Comparison of ENCODE assay signal across 21 cellular contexts in the genomic region with DNA sequence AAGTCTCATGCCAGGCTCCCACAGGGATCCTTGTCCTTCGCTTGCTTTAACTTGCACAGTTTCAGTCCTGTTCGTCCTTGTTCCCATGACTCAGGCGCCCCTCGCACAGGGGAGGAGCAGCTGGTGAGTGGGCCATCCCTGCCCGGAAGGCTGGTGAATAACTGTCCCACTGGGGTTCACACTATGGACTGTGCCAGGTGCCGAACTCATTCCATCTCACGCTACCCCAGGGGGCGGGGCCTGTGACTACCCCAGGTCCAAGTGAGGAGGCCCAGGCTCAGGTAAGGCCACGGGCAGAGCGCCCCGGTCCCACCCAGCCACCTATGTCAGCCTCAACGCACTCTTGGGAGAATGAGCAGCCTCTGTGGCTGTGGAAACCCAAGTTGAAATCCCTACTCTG. TPM values are rescaled to one million over a fixed set of nuclear protein-coding genes. Genes with fewer than 3 reads are reported as not detected.
DNase-seq lines count a peak whose midpoint lies in the region; ATAC-seq and TF ChIP-seq lines count a peak whose summit lies in the region.
"Had no signal": no experiment of that assay in that cellular context is flagged by ENCODE, and none has a peak within 500 bp of the region (broad histone marks: within the 10 kb centered on the region; RNA-seq: fewer than 3 reads in every experiment).

No MANE protein-coding gene starts in this region.

- POLR2A ChIA-PET in RWPE1 (lab: Yijun Ruan, JAX; ENCODE audit: low non-redundant PET): no interaction called here

- no peaks in the 10 kb centered on the region for H3K9me3 ChIP-seq in esophagus (ENCODE audit: control insufficient read depth in 2 of 2, insufficient read depth in 1 of 2, low read depth in 1 of 2, low read length in 1 of 2)
- H3K9me3 ChIP-seq: gastrocnemius medialis, psoas muscle, vagina had no signal

- H3K27ac ChIP-seq in RWPE1 (peak overlapping the region; percentile 96), esophagus (ENCODE audit: low read depth in 2 of 2, low read length in 1 of 2) (peak overlapping the region; percentile 11 to 62)
- H3K27ac ChIP-seq: gastrocnemius medialis, psoas muscle, vagina had no signal

- DNase-seq in Daoy (ENCODE audit: low read depth) (peak; percentile 87), RWPE1 (ENCODE audit: low spot score) (no peak), sciatic nerve (ENCODE audit: low spot score) (no peak), NCI-H146 treated with DMSO at 0.1 percent for 48 hours (lab: John Stamatoyannopoulos, UW; ENCODE audit: unreplicated experiment) (no peak), KG1 (lab: John Stamatoyannopoulos, UW) (no peak), cerebellar nuclear complex (lab: John Stamatoyannopoulos, UW) (no peak)
- no peak for DNase-seq in activated effector memory CD4-positive, alpha-beta T cell treated with anti-CD3 and anti-CD28 coated beads, Interleukin-2, amount 50 U/mL, for 16 hours
- DNase-seq: activated CD4-positive, alpha-beta T cell treated with anti-CD3 and anti-CD28 coated beads, Interleukin-2, amount 50 U/mL, for 1 hour; activated naive CD4-positive, alpha-beta T cell treated with anti-CD3 and anti-CD28 coated beads, Interleukin-2, amount 50 U/mL, for 16 hours; activated T-cell treated with anti-CD3 and anti-CD28 coated beads for 4 hours; caudate nucleus; effector CD4-positive, alpha-beta T cell; gastrocnemius medialis; H9; naive thymus-derived CD4-positive, alpha-beta T cell; NCI-H524 treated with DMSO at 0.1 percent for 48 hours; psoas muscle; stimulated activated CD4-positive, alpha-beta T cell treated with anti-CD3 and anti-CD28 coated beads, Interleukin-15, amount 100 ng/mL, for 24 hours; stimulated activated naive CD8-positive, alpha-beta T cell treated with anti-CD3 and anti-CD28 coated beads, Interleukin-15, amount 100 ng/mL, for 72 hours had no signal

- H3K36me3 ChIP-seq in esophagus (ENCODE audit: control insufficient read depth in 2 of 2, insufficient read depth in 2 of 2, low read length in 1 of 2): no peaks in the 10 kb centered on the region
- H3K36me3 ChIP-seq: gastrocnemius medialis, vagina had no signal

- TF ChIP-seq CTCF in RWPE1 (conservative IDR thresholded peaks at IDR 0.05; ENCODE audit: low read depth): no peak

- peaks cover 0 to 8% of the 10 kb centered on the region in 2 donors for H3K4me1 ChIP-seq in esophagus (ENCODE audit: control insufficient read depth in 2 of 2, insufficient read depth in 2 of 2, low read length in 1 of 2)
- H3K4me1 ChIP-seq: gastrocnemius medialis, psoas muscle had no signal

- ATAC-seq in sciatic nerve: peak; percentile 27
- ATAC-seq: gastrocnemius medialis; naive thymus-derived CD4-positive, alpha-beta T cell; stimulated activated naive CD8-positive, alpha-beta T cell treated with anti-CD3 and anti-CD28 coated beads, Interleukin-15, amount 100 ng/mL, for 72 hours had no signal

- no peak overlapping the region for H3K4me3 ChIP-seq in esophagus (ENCODE audit: low read depth in 1 of 2, low read length in 2 of 2)
- H3K4me3 ChIP-seq: gastrocnemius medialis, psoas muscle, vagina had no signal

- H3K27me3 ChIP-seq in esophagus (ENCODE audit: control insufficient read depth in 1 of 2, insufficient read depth in 2 of 2, low read length in 2 of 2): no peaks in the 10 kb centered on the region
- H3K27me3 ChIP-seq: gastrocnemius medialis, vagina had no signal

- CTCF ChIA-PET in RWPE1 (lab: Yijun Ruan, JAX): no interaction called here

- intact Hi-C loops in sciatic nerve (cut with DNase I): no loop called here

- 47 to 67% methylated on average over 12 of the region's 12 CpGs for WGBS in esophagus, 2 donors

RNA-seq across cellular contexts. Expression of a gene that starts 7.2 kb away (rescaled TPM):
- total RNA-seq in Daoy (2014; rRNA removed; shearing (Covaris generic)): 24.0 and 25.9 TPM in 2 replicates
- polyA plus RNA-seq in esophagus: 10 to 100 TPM; 13.0 to 13.1 TPM
- 31.6 TPM for total RNA-seq in sciatic nerve

RNA-seq across cellular contexts. Expression of a gene that starts 33.9 kb away (rescaled TPM):
- total RNA-seq in Daoy (2014; rRNA removed; shearing (Covaris generic)): 11.8 and 13.1 TPM in 2 replicates
- 10 to 100 TPM; 50.1 to 64.3 TPM for polyA plus RNA-seq in esophagus
- 83.1 TPM for total RNA-seq in sciatic nerve
- polyA plus RNA-seq: naive thymus-derived CD4-positive, alpha-beta T cell had no signal

RNA-seq across cellular contexts. Expression of a gene that starts 40.2 kb away (rescaled TPM):
- total RNA-seq in Daoy (2014; rRNA removed; shearing (Covaris generic)): 2.4 and 3.0 TPM in 2 replicates
- 1 to 10 TPM; 2.6 to 3.1 TPM for polyA plus RNA-seq in esophagus
- 22.3 TPM for total RNA-seq in sciatic nerve

RNA-seq across cellular contexts. Expression of a gene that starts 53.5 kb away (rescaled TPM):
- total RNA-seq in Daoy (2014; rRNA removed; shearing (Covaris generic)): not detected in 2 replicates
- 1 to 10 TPM in 1 of 2 donors, under 1 TPM in 1; 0.20 to 1.3 TPM for polyA plus RNA-seq in esophagus
- total RNA-seq in sciatic nerve: not detected
- total RNA-seq: gastrocnemius medialis, H9, psoas muscle, vagina had no signal
